ENCODE assay signal across 9 cellular contexts in the genomic region with DNA sequence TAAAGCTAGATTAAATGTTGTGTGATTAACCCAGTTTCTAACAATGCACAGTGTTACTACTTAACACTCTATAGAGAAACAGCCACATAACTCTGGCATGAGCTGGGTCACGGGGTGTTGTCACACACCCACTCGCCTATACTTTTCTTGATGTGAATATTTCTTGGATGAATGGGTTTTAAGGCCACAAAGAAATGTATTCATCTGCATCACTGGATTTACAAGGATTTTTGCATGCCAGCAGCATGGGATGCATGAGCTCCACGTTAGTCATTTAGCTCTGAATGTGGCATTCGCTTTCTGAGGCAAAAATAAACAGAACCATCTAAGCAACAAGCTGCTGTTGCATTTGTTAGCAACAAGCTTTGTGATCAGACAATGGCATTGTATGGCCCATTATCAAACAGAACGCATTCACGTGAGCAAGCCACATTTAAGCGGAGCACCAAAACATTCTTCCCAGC.
DNase-seq lines count a peak whose midpoint lies in the region; ATAC-seq and TF ChIP-seq lines count a peak whose summit lies in the region.
"Had no signal": no experiment of that assay in that cellular context is flagged by ENCODE, and none has a peak within 500 bp of the region (broad histone marks: within the 10 kb centered on the region; RNA-seq: fewer than 3 reads in every experiment).

No MANE protein-coding gene starts in this region.

- intact Hi-C loops in left lung (cut with DNase I): loop anchor here in 1 of 2 donors (10.0 kb wide), 1 partner anchor 299 kb away; no protein-coding TSS in a partner anchor

- TF ChIP-seq CTCF in BJ (IDR thresholded peaks at IDR 0.05; ENCODE audit: insufficient read depth, low read depth, low read length): no peak
- no peak for TF ChIP-seq CTCF in brain microvascular endothelial cell (IDR thresholded peaks at IDR 0.05; ENCODE audit: low read depth, low read length, missing control alignments)
- no peak for TF ChIP-seq CTCF in left lung (IDR thresholded peaks at IDR 0.05)

- peaks cover 0 to 4% of the 10 kb centered on the region in 2 donors for H3K4me1 ChIP-seq in left lung

- CTCF ChIA-PET in BJ (lab: Yijun Ruan, JAX): interaction anchor here (0.7 to 1.4 kb wide), 2 partner anchors 20 to 37 kb away, joined by 3 read pairs; no protein-coding TSS in a partner anchor

- DNase-seq in BJ (ENCODE audit: low read depth) (peak; percentile 97), LHCN-M2 (ENCODE audit: low read depth) (peak; percentile 97), brain microvascular endothelial cell (peak; percentile 97), left lung (no peak), NCI-H2029 (lab: John Stamatoyannopoulos, UW) (no peak), Kasumi-1 (lab: John Stamatoyannopoulos, UW) (no peak)
- no peak for DNase-seq in effector CD4-positive, alpha-beta T cell
- DNase-seq in activated CD4-positive, alpha-beta T cell treated with anti-CD3 and anti-CD28 coated beads, Interleukin-2, amount 50 U/mL, for 4 hours: no peak
- DNase-seq: DMS53 had no signal

- no peaks in the 10 kb centered on the region for H3K9me3 ChIP-seq in left lung

- H3K27ac ChIP-seq in brain microvascular endothelial cell (peak overlapping the region; percentile 91), left lung (peak overlapping the region in 1 of 2 donors; percentile 75)

- POLR2A ChIA-PET in BJ (lab: Charles Lee): interaction anchor here (0.5 to 0.6 kb wide), 3 partner anchors 8 to 1659 kb away, joined by 3 to 8 read pairs (median 3); no protein-coding TSS in a partner anchor

- in situ Hi-C loops in brain microvascular endothelial cell (cut with HindIII; ENCODE audit: low pct_ligation_motif_present, low sequenced_read_pairs): no loop called here

- H3K4me3 ChIP-seq in BJ (ENCODE audit: low read depth, low read length) (no peak overlapping the region), brain microvascular endothelial cell (ENCODE audit: low read depth, low read length) (no peak overlapping the region), left lung (no peak overlapping the region)

- peak; percentile 4 for ATAC-seq in left lung

- H3K27me3 ChIP-seq in BJ (ENCODE audit: control insufficient read depth, insufficient read depth, low read length) (no peaks in the 10 kb centered on the region), brain microvascular endothelial cell (replicated peaks) (no peaks in the 10 kb centered on the region), left lung (no peaks in the 10 kb centered on the region)

- no peaks in the 10 kb centered on the region for H3K36me3 ChIP-seq in BJ (ENCODE audit: control insufficient read depth, insufficient read depth, low read length)
- H3K36me3 ChIP-seq in brain microvascular endothelial cell (replicated peaks): peaks cover 6% of the 10 kb centered on the region
- H3K36me3 ChIP-seq in left lung: peaks cover 6 to 17% of the 10 kb centered on the region in 2 donors

Comparison
In these comparisons a context has a peak if more than half of its experiments do, and no peak if none do; other contexts are left out.
1. DNase-seq: peak in BJ (single experiment), LHCN-M2 (single experiment) and brain microvascular endothelial cell (single experiment); none in left lung (0 of 2), effector CD4-positive, alpha-beta T cell (single experiment), NCI-H2029 (single experiment), activated CD4-positive, alpha-beta T cell treated with anti-CD3 and anti-CD28 coated beads, Interleukin-2, amount 50 U/mL, for 4 hours (0 of 2) and Kasumi-1 (0 of 2).